ENCODE assay signal across 9 cellular contexts in genomic region chrX:68832101-68832416, GRCh38. TPM values are rescaled to one million over a fixed set of nuclear protein-coding genes. Genes with fewer than 3 reads are reported as not detected.
DNase-seq lines count a peak whose midpoint lies in the region; ATAC-seq and TF ChIP-seq lines count a peak whose summit lies in the region.
"Had no signal": no experiment of that assay in that cellular context is flagged by ENCODE, and none has a peak within 500 bp of the region (broad histone marks: within the 10 kb centered on the region; RNA-seq: fewer than 3 reads in every experiment).

No MANE protein-coding gene starts in this region.

- no peak for DNase-seq in Calu3
- DNase-seq in H4 (ENCODE audit: low spot score) = peak; percentile 34
- peak; percentile 52 for DNase-seq in NOMO-1 treated with DMSO at 0.1 percent for 48 hours (lab: John Stamatoyannopoulos, UW; ENCODE audit: unreplicated experiment)
- DNase-seq in amniotic stem cell (lab: John Stamatoyannopoulos, UW) = peak; percentile 35
- peak; percentile 67 for DNase-seq in hepatocyte (ENCODE audit: low spot score)
- peak in 1 of 2 donors; percentile 31 for DNase-seq in gastrocnemius medialis
- DNase-seq in effector CD8-positive, alpha-beta T cell (lab: John Stamatoyannopoulos, UW) = no peak
- no peak for DNase-seq in NCI-H2107 (lab: John Stamatoyannopoulos, UW)

- WGBS in hepatocyte (ENCODE audit: low lambda C conversion rate, missing lambda C conversion rate) = 54% methylated on average over 11 of the region's 11 CpGs

- CTCF ChIA-PET in Calu3 (lab: Charles Lee) = no interaction called here

- H3K9me2 ChIP-seq in hepatocyte (replicated peaks; ENCODE audit: insufficient read depth) = no peaks in the 10 kb centered on the region

- H3K4me3 ChIP-seq in hepatocyte = peak overlapping the region; percentile 75
- H3K4me3 ChIP-seq in gastrocnemius medialis = peak overlapping the region; percentile 29 to 76 (median 73)

- H3K27ac Mint-ChIP-seq in Calu3 (ENCODE audit: unreplicated experiment) = peak overlapping the region; percentile 70

- no peaks in the 10 kb centered on the region for H3K4me1 ChIP-seq in hepatocyte (ENCODE audit: insufficient read depth)
- no peaks in the 10 kb centered on the region for H3K4me1 ChIP-seq in gastrocnemius medialis

- peaks cover 78% of the 10 kb centered on the region for H3K79me2 ChIP-seq in hepatocyte

- peak overlapping the region; percentile 87 for H3K4me3 Mint-ChIP-seq in Calu3 (ENCODE audit: low read depth, unreplicated experiment)

- BruUV-seq in Calu3 (replicated peaks; lab: Mats Ljungman, UMichigan) = no TSS peak

- H3K9me3 ChIP-seq in hepatocyte (ENCODE audit: low read depth) = no peaks in the 10 kb centered on the region
- H3K9me3 ChIP-seq in gastrocnemius medialis = no peaks in the 10 kb centered on the region

- H3K4me2 ChIP-seq in hepatocyte = peak overlapping the region; percentile 75

- no peak for TF ChIP-seq POLR2A in gastrocnemius medialis (IDR thresholded peaks at IDR 0.05)

- no peaks in the 10 kb centered on the region for H3K27me3 Mint-ChIP-seq in Calu3 (ENCODE audit: unreplicated experiment)

- no peaks in the 10 kb centered on the region for H3K27me3 ChIP-seq in hepatocyte
- H3K27me3 ChIP-seq in gastrocnemius medialis = no peaks in the 10 kb centered on the region

- H3K9me3 Mint-ChIP-seq in Calu3 (ENCODE audit: low read depth, unreplicated experiment) = no peaks in the 10 kb centered on the region

- TF ChIP-seq CTCF in Calu3 (IDR thresholded peaks at IDR 0.05; ENCODE audit: unreplicated experiment) = no peak
- no peak for TF ChIP-seq CTCF in hepatocyte (IDR thresholded peaks at IDR 0.05; ENCODE audit: poor library complexity)
- no peak for TF ChIP-seq CTCF in gastrocnemius medialis (IDR thresholded peaks at IDR 0.05 in 4 of 5, conservative IDR thresholded peaks at IDR 0.05 in 1 of 5)

- ATAC-seq in gastrocnemius medialis = no peak

- intact Hi-C loops in Calu3 (cut with micrococcal nuclease; ENCODE audit: unreplicated experiment) = no loop called here
- intact Hi-C loops in gastrocnemius medialis (cut with DNase I; ENCODE audit: low total_unique reads) = no loop called here

- no peak overlapping the region for H2AFZ ChIP-seq in hepatocyte

- peaks cover 48% of the 10 kb centered on the region for H3K4me1 Mint-ChIP-seq in Calu3 (ENCODE audit: low read depth, unreplicated experiment)

- H3K36me3 ChIP-seq in hepatocyte (replicated peaks; ENCODE audit: insufficient read depth, low read depth) = no peaks in the 10 kb centered on the region
- H3K36me3 ChIP-seq in gastrocnemius medialis = no peaks in the 10 kb centered on the region

- peaks cover 35% of the 10 kb centered on the region for H3K36me3 Mint-ChIP-seq in Calu3 (ENCODE audit: insufficient read depth, unreplicated experiment)

- H3K27ac ChIP-seq in hepatocyte (no peak overlapping the region), gastrocnemius medialis (peak overlapping the region in 2 of 4 donors; percentile 9 to 81)
- H3K27ac ChIP-seq: HL-60 had no signal

- in situ Hi-C loops in gastrocnemius medialis (cut with MboI; ENCODE audit: low sequenced_read_pairs in 4 of 4) = loop anchor here in 2 of 4 donors (25.0 kb wide), 2 partner anchors 205 to 230 kb away; no protein-coding TSS in a partner anchor

- H4K20me1 ChIP-seq in hepatocyte (ENCODE audit: insufficient read depth, poor library complexity, severe bottlenecking) = peaks cover 46% of the 10 kb centered on the region

RNA-seq across cellular contexts. Expression of gene EFNB1, which starts 3.2 kb away (rescaled TPM):
- total RNA-seq in Calu3 (2022) (12.6 and 20.7 TPM in 2 replicates), hepatocyte (36.4 and 46.4 TPM in 2 replicates), gastrocnemius medialis (10 to 100 TPM in 3 of 4 donors, 1 to 10 TPM in 1; 8.8 to 15.7 (median 13.0) TPM)
- total RNA-seq in H4 (2014; rRNA removed; shearing (Covaris generic)) = 7.0 and 10.1 TPM in 2 replicates
- polyA plus RNA-seq in hepatocyte = 33.5 and 35.1 TPM in 2 replicates

Comparison
In these comparisons a context has a peak if more than half of its experiments do, and no peak if none do; other contexts are left out.
1. DNase-seq: peak in H4 (single experiment), NOMO-1 treated with DMSO at 0.1 percent for 48 hours (single experiment), amniotic stem cell (single experiment) and hepatocyte (single experiment); none in Calu3 (single experiment), effector CD8-positive, alpha-beta T cell (single experiment) and NCI-H2107 (single experiment).